ENCODE assay signal across 15 cellular contexts in the genomic region with DNA sequence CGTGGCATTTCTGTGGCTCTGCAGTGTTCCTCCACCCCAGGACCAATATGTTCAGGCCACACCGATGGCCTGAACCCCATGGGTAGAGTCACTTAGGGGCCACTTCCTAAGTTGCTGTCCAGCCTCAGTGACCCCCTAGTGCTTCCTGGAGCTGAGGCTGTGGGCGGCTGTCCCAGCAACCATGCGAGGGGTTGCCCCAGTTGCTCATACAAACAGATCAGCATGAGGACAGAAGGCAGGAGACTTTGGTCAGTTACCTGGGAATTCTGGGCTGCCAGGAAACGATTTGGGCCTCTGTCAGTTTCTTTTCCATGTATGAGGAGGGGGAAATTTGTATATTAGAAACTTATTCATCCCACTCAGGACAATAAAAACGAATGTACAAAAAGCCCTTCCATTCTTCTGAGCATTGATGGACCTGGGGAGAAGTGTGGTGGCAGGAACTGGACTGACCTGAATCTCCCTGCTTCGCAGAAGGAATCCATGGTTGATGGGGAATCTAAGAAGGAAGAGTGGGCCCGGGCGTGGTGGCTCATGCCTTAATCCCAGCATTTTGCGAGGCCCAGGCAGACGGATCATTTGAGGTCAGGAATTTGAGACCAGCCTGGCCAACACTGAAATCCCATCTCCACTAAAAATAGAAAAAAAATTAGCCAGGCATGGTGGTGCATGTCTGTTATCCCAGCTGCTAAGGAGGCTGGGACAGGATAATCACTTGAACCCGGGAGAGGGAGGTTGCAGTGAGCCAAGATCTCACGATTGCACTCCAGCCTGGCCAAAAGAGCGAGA. TPM values are rescaled to one million over a fixed set of nuclear protein-coding genes. Genes with fewer than 3 reads are reported as not detected.
DNase-seq lines count a peak whose midpoint lies in the region; ATAC-seq and TF ChIP-seq lines count a peak whose summit lies in the region.
"Had no signal": no experiment of that assay in that cellular context is flagged by ENCODE, and none has a peak within 500 bp of the region (broad histone marks: within the 10 kb centered on the region; RNA-seq: fewer than 3 reads in every experiment).

No MANE protein-coding gene starts in this region.

- DNase-seq in CD4-positive, alpha-beta T cell: no peak
- DNase-seq in IMR-90 (no peak), neural crest cell (ENCODE audit: low read depth, low spot score) (no peak), T1000 (lab: John Stamatoyannopoulos, UW) (no peak), NCI-H2029 (lab: John Stamatoyannopoulos, UW) (no peak), GM13977 (ENCODE audit: low spot score) (no peak), HT-29 (ENCODE audit: low spot score) (no peak)
- DNase-seq: COR-L47; MV-4-11; NCI-H446 treated with DMSO at 0.1 percent for 48 hours; occipital lobe; stimulated activated CD4-positive, alpha-beta T cell treated with anti-CD3 and anti-CD28 coated beads, Interleukin-2, amount 100 ng/mL, for 24 hours; stimulated activated naive CD4-positive, alpha-beta T cell treated with Interleukin-2 at 50 U/mL for 16 hours had no signal

- H3K4me1 Mint-ChIP-seq in CD4-positive, alpha-beta T cell (ENCODE audit: low read depth): peaks cover 61% of the 10 kb centered on the region
- H3K4me1 Mint-ChIP-seq in brain (peaks cover 14% of the 10 kb centered on the region), neural crest cell (peaks cover 7% of the 10 kb centered on the region)

- WGBS in IMR-90 (ENCODE audit: extremely low coverage in 2 of 2, insufficient read length in 1 of 2), 2 experiments: 100% methylated on average over 2 of the region's 14 CpGs; no CpG with 5 or more reads in 1 of the 2 experiments

- H3K23ac ChIP-seq in IMR-90 (ENCODE audit: low read depth, low read length): no peak overlapping the region

- no peak for ATAC-seq in CD4-positive, alpha-beta T cell (ENCODE audit: poor library complexity)
- no peak for ATAC-seq in IMR-90 (ENCODE audit: low read depth)

- no peak for TF ChIP-seq RAD21 in IMR-90 (IDR thresholded peaks at IDR 0.05; ENCODE audit: low read length)

- H3K9ac ChIP-seq in IMR-90 (ENCODE audit: low read depth, low read length): no peak overlapping the region

- H2BK120ac ChIP-seq in IMR-90 (ENCODE audit: low read depth, low read length): no peak overlapping the region

- CTCF ChIA-PET in CD4-positive, alpha-beta T cell (lab: Charles Lee): interaction anchor here (0.7 to 3.1 kb wide), 9 partner anchors 12 to 106 kb away, joined by 3 to 62 read pairs (median 3); a partner anchor contains a TSS
- CTCF ChIA-PET in IMR-90 (lab: Yijun Ruan, JAX): no interaction called here

- H2AK9ac ChIP-seq in IMR-90 (replicated peaks; ENCODE audit: low read depth, low read length, poor library complexity): no peak overlapping the region

- no peaks in the 10 kb centered on the region for H3K27me3 ChIP-seq in CD4-positive, alpha-beta T cell (ENCODE audit: control insufficient read depth, insufficient read depth, low read length)
- H3K27me3 ChIP-seq in IMR-90 (ENCODE audit: control insufficient read depth, insufficient read depth, low read length): no peaks in the 10 kb centered on the region; the same call in 1 of the 2 replicates

- H3K4me3 Mint-ChIP-seq in CD4-positive, alpha-beta T cell: peak overlapping the region; percentile 95
- H3K4me3 Mint-ChIP-seq in brain (peak overlapping the region; percentile 81 to 86 (median 83)), neural crest cell (peak overlapping the region; percentile 88)

- no peak overlapping the region for H2BK15ac ChIP-seq in IMR-90 (ENCODE audit: low read depth, low read length)

- H2AFZ ChIP-seq in IMR-90 (replicated peaks; ENCODE audit: low read length, poor library complexity): no peak overlapping the region

- no peaks in the 10 kb centered on the region; the same call in 1 of the 2 replicates for H4K20me1 ChIP-seq in IMR-90 (ENCODE audit: insufficient read depth, low read length)

- peak overlapping the region; percentile 93 for H3K4ac ChIP-seq in IMR-90 (ENCODE audit: low read depth, low read length)

- peaks cover 15% of the 10 kb centered on the region for H3K9me1 ChIP-seq in IMR-90 (ENCODE audit: insufficient read depth, low read length)

- H3K4me3 ChIP-seq in IMR-90 (ENCODE audit: insufficient read depth, low read depth, low read length): no peak overlapping the region

- H3K27me3 Mint-ChIP-seq in CD4-positive, alpha-beta T cell: no peaks in the 10 kb centered on the region
- H3K27me3 Mint-ChIP-seq in brain: peaks cover 8% of the 10 kb centered on the region
- H3K27me3 Mint-ChIP-seq in neural crest cell (ENCODE audit: low read depth): peaks cover 2% of the 10 kb centered on the region

- H3K4me2 ChIP-seq in IMR-90 (ENCODE audit: low read depth, low read length): no peak overlapping the region

- BruUV-seq in IMR-90 (replicated peaks; lab: Mats Ljungman, UMichigan): no TSS peak

- H4K5ac ChIP-seq in IMR-90 (ENCODE audit: low read depth, low read length): no peak overlapping the region

- H3K79me1 ChIP-seq in IMR-90 (ENCODE audit: low read depth in 1 of 2, low read length in 2 of 2): peaks cover 0 to 24% of the 10 kb centered on the region in 2 experiments; a peak in 2 of 4 replicates

- no peaks in the 10 kb centered on the region for H3K36me3 ChIP-seq in IMR-90 (ENCODE audit: control insufficient read depth, insufficient read depth, low read length)

- no peaks in the 10 kb centered on the region for H3K9me3 Mint-ChIP-seq in CD4-positive, alpha-beta T cell
- H3K9me3 Mint-ChIP-seq in brain (no peaks in the 10 kb centered on the region), neural crest cell (no peaks in the 10 kb centered on the region)

- peak overlapping the region; percentile 83 for H3K27ac Mint-ChIP-seq in CD4-positive, alpha-beta T cell
- H3K27ac Mint-ChIP-seq in brain (peak overlapping the region in 3 of 5 experiments; percentile 32 to 88 (median 59)), neural crest cell (ENCODE audit: unreplicated experiment) (no peak overlapping the region)

- peaks cover 13% of the 10 kb centered on the region for H3K36me3 Mint-ChIP-seq in CD4-positive, alpha-beta T cell (ENCODE audit: low read depth)
- H3K36me3 Mint-ChIP-seq in brain: no peaks in the 10 kb centered on the region
- H3K36me3 Mint-ChIP-seq in neural crest cell (ENCODE audit: low read depth): no peaks in the 10 kb centered on the region

- TF ChIP-seq POLR2A in IMR-90 (IDR thresholded peaks at IDR 0.05; ENCODE audit: low read depth, low read length): no peak

- in situ Hi-C loops in IMR-90 (cut with MboI; ENCODE audit: low sequenced_read_pairs): loop anchor here (5.0 kb wide), 1 partner anchor 42 kb away; no protein-coding TSS in a partner anchor
- in situ Hi-C loops in GM13977 (cut with MboI; ENCODE audit: low pct_unique_long_range_greater_than_20kb, low sequenced_read_pairs, unreplicated experiment): loop anchor here (10.0 kb wide), 1 partner anchor 104 kb away; no protein-coding TSS in a partner anchor

- no peak overlapping the region for H3K18ac ChIP-seq in IMR-90 (ENCODE audit: low read depth, low read length)

- no peaks in the 10 kb centered on the region for H3K9me3 ChIP-seq in CD4-positive, alpha-beta T cell (ENCODE audit: control insufficient read depth, low read length)
- H3K9me3 ChIP-seq in IMR-90 (ENCODE audit: control insufficient read depth, insufficient read depth, low read length): no peaks in the 10 kb centered on the region

- peaks cover 14% of the 10 kb centered on the region for H3K4me1 ChIP-seq in IMR-90 (ENCODE audit: control insufficient read depth, insufficient read depth, low read length)

- H3K14ac ChIP-seq in IMR-90 (replicated peaks; ENCODE audit: low read depth, low read length): no peak overlapping the region

- no peak for TF ChIP-seq CTCF in CD4-positive, alpha-beta T cell (IDR thresholded peaks at IDR 0.05)
- TF ChIP-seq CTCF in IMR-90 (conservative IDR thresholded peaks at IDR 0.05; ENCODE audit: low read depth, low read length) (no peak), brain (conservative IDR thresholded peaks at IDR 0.05) (no peak), neural crest cell (conservative IDR thresholded peaks at IDR 0.05) (no peak), GM13977 (IDR thresholded peaks at IDR 0.05; ENCODE audit: extremely low read depth, insufficient read depth, missing control alignments) (no peak)

- dilution Hi-C loops in IMR-90 (cut with HindIII; ENCODE audit: low sequenced_read_pairs, unreplicated experiment): no loop called here

- intact Hi-C loops in CD4-positive, alpha-beta T cell (cut with DNase I, micrococcal nuclease): no loop called here
- intact Hi-C loops in IMR-90 (cut with micrococcal nuclease): no loop called here

- H2BK20ac ChIP-seq in IMR-90 (ENCODE audit: low read depth, low read length): no peak overlapping the region

- POLR2A ChIA-PET in CD4-positive, alpha-beta T cell (lab: Charles Lee): interaction anchor here (0.9 to 5.4 kb wide), 11 partner anchors 10 to 139 kb away, joined by 3 to 70 read pairs (median 7); a partner anchor contains a TSS
- POLR2A ChIA-PET in IMR-90 (lab: Charles Lee; ENCODE audit: unreplicated experiment): no interaction called here

- H3K27ac ChIP-seq in CD4-positive, alpha-beta T cell (ENCODE audit: low read depth, low read length): no peak overlapping the region
- no peak overlapping the region for H3K27ac ChIP-seq in IMR-90 (ENCODE audit: insufficient read depth, low read length)

- H4K91ac ChIP-seq in IMR-90 (ENCODE audit: insufficient read depth, low read depth, low read length): 0 out of 2 replicates have a peak overlapping the region, but pooled peaks have one; percentile 1

- no peak overlapping the region for H3K56ac ChIP-seq in IMR-90 (ENCODE audit: extremely low read depth, insufficient read depth, low read length)

- no peak overlapping the region for H2BK5ac ChIP-seq in IMR-90 (ENCODE audit: low read depth, low read length, poor library complexity, severe bottlenecking)

- peak overlapping the region; percentile 87 to 100; a peak in 2 of 4 replicates for H4K8ac ChIP-seq in IMR-90 (ENCODE audit: low read depth in 2 of 2, low read length in 2 of 2)

- H2AK5ac ChIP-seq in IMR-90 (ENCODE audit: low read depth, low read length): no peak overlapping the region

RNA-seq across cellular contexts. Expression of a gene that starts 4.9 kb away (rescaled TPM):
- 100 to 1,000 TPM; 378 to 383 TPM for total RNA-seq in CD4-positive, alpha-beta T cell
- total RNA-seq in IMR-90 (2012; rRNA removed) (21.7 and 25.6 TPM in 2 replicates), neural crest cell (not detected in 2 replicates)
- polyA plus RNA-seq in IMR-90 (2012; rRNA removed) (95.7 and 99.9 TPM in 2 replicates), brain (ENCODE audit: insufficient read depth, low read depth, low replicate concordance) (10.6 TPM)
- 129 and 155 TPM in 2 replicates for polyA plus RNA-seq in IMR-90 (2012; cell fraction: cytosol; rRNA removed)
- 61.6 and 113 TPM in 2 replicates for polyA plus RNA-seq in IMR-90 (2012; cell fraction: nucleus; rRNA removed; ENCODE audit: low replicate concordance)
- 5.0 and 8.5 TPM in 2 replicates for total RNA-seq in HT-29 (2014; rRNA removed; shearing (Covaris generic))

RNA-seq across cellular contexts. Expression of a gene that starts 14.2 kb away (rescaled TPM):
- total RNA-seq in CD4-positive, alpha-beta T cell: under 1 TPM; 0.42 to 0.80 TPM
- total RNA-seq in IMR-90 (2012; rRNA removed) (not detected in 2 replicates), neural crest cell (0.64 and 0.96 TPM in 2 replicates)
- polyA plus RNA-seq in IMR-90 (2012; rRNA removed) (0.07 TPM in 2 replicates), brain (ENCODE audit: insufficient read depth, low read depth, low replicate concordance) (0.34 TPM)
- 0.03 and 0.07 TPM in 2 replicates for polyA plus RNA-seq in IMR-90 (2012; cell fraction: cytosol; rRNA removed)
- polyA plus RNA-seq in IMR-90 (2012; cell fraction: nucleus; rRNA removed; ENCODE audit: low replicate concordance): 0.50 and 0.57 TPM in 2 replicates
- total RNA-seq in HT-29 (2014; rRNA removed; shearing (Covaris generic)): 0.05 TPM in 1 of 2 replicates, not detected in the other
- total RNA-seq: RPMI7951 had no signal

RNA-seq across cellular contexts. Expression of a gene that starts 23.8 kb away (rescaled TPM):
- total RNA-seq in CD4-positive, alpha-beta T cell: not detected
- under 0.01 and 0.18 TPM in 2 replicates for total RNA-seq in IMR-90 (2012; rRNA removed)
- 0.17 and 0.19 TPM in 2 replicates for polyA plus RNA-seq in IMR-90 (2012; rRNA removed)
- 0.15 and 0.25 TPM in 2 replicates for polyA plus RNA-seq in IMR-90 (2012; cell fraction: cytosol; rRNA removed)
- polyA plus RNA-seq in IMR-90 (2012; cell fraction: nucleus; rRNA removed; ENCODE audit: low replicate concordance): 0.05 and 0.20 TPM in 2 replicates
- polyA plus RNA-seq in brain (ENCODE audit: insufficient read depth, low read depth, low replicate concordance): 0.24 TPM
- total RNA-seq in neural crest cell: not detected in 2 replicates
- 40.5 and 50.1 TPM in 2 replicates for total RNA-seq in HT-29 (2014; rRNA removed; shearing (Covaris generic))
- total RNA-seq: occipital lobe had no signal

RNA-seq across cellular contexts. Expression of a gene that starts 36.7 kb away (rescaled TPM):
- total RNA-seq in CD4-positive, alpha-beta T cell: 10 to 100 TPM; 12.0 to 12.9 TPM
- total RNA-seq in IMR-90 (2012; rRNA removed) (16.1 and 16.8 TPM in 2 replicates), neural crest cell (62.5 and 68.0 TPM in 2 replicates)
- polyA plus RNA-seq in IMR-90 (2012; rRNA removed) (23.1 and 26.0 TPM in 2 replicates), brain (ENCODE audit: insufficient read depth, low read depth, low replicate concordance) (45.0 TPM)
- polyA plus RNA-seq in IMR-90 (2012; cell fraction: cytosol; rRNA removed): 19.7 and 25.7 TPM in 2 replicates
- polyA plus RNA-seq in IMR-90 (2012; cell fraction: nucleus; rRNA removed; ENCODE audit: low replicate concordance): 128 and 164 TPM in 2 replicates
- 54.9 and 58.5 TPM in 2 replicates for total RNA-seq in HT-29 (2014; rRNA removed; shearing (Covaris generic))

RNA-seq across cellular contexts. Expression of a gene that starts 36.8 kb away (rescaled TPM):
- total RNA-seq in CD4-positive, alpha-beta T cell: 10 to 100 TPM in 1 of 2 experiments, 1 to 10 TPM in 1; 8.9 to 11.0 TPM
- total RNA-seq in IMR-90 (2012; rRNA removed): 7.2 and 9.7 TPM in 2 replicates
- polyA plus RNA-seq in IMR-90 (2012; rRNA removed): 57.9 and 121 TPM in 2 replicates
- 41.2 and 72.4 TPM in 2 replicates for polyA plus RNA-seq in IMR-90 (2012; cell fraction: cytosol; rRNA removed)
- polyA plus RNA-seq in IMR-90 (2012; cell fraction: nucleus; rRNA removed; ENCODE audit: low replicate concordance): 15.4 and 31.6 TPM in 2 replicates
- 314 TPM for polyA plus RNA-seq in brain (ENCODE audit: insufficient read depth, low read depth, low replicate concordance)
- total RNA-seq in neural crest cell: 23.7 and 28.6 TPM in 2 replicates
- total RNA-seq in HT-29 (2014; rRNA removed; shearing (Covaris generic)): 32.0 and 39.4 TPM in 2 replicates

Comparison
In these comparisons a context has a peak if more than half of its experiments do, and no peak if none do; other contexts are left out.
1. RNA of a gene that starts 4.9 kb away (total RNA-seq): 378 to 383 TPM in CD4-positive, alpha-beta T cell; 21.7 to 25.6 TPM in IMR-90, 5.0 to 8.5 TPM in HT-29 and not detected in neural crest cell; every median in the first group is over 10 times any median in the second.
2. RNA of a gene that starts 23.8 kb away (total RNA-seq): 40.5 to 50.1 TPM in HT-29; under 0.01 to 0.18 TPM in IMR-90, not detected in neural crest cell and not detected in CD4-positive, alpha-beta T cell; every median in the first group is over 10 times any median in the second.
3. Peak in every context shown above with its lines, with median percentiles within 50 percentile points of each other: H3K4me3 Mint-ChIP-seq.